Comparison of ENCODE assay signal across 19 cellular contexts in genomic region chr5:71695561-71695960, GRCh38. TPM values are rescaled to one million over a fixed set of nuclear protein-coding genes. Genes with fewer than 3 reads are reported as not detected.
"Had no signal": no experiment of that assay in that cellular context is flagged by ENCODE, and none has a peak within 500 bp of the region (broad histone marks: within the 10 kb centered on the region; RNA-seq: fewer than 3 reads in every experiment).

No MANE protein-coding gene starts in this region.

- H3K27ac Mint-ChIP-seq: activated CD8-positive, alpha-beta T cell treated with anti-CD3 and anti-CD28 coated beads for 36 hours; activated T-helper 1 cell treated with anti-CD3 and anti-CD28 coated beads, Interleukin-12 subunit alpha, Interleukin-12 subunit beta, Interleukin-2, Interleukin-4 antibody, amounts not matched to agents 30 ng/mL and 10 ng/mL and 1 ng/mL, durations not matched to agents 14 hours and 24 hours and 36 hours had no signal

- H3K27ac ChIP-seq: epithelial cell of prostate, left lung, stomach, thoracic aorta had no signal

- H3K4me3 ChIP-seq: left lung, stomach, thoracic aorta had no signal

- H3K4me1 ChIP-seq: left lung, stomach had no signal

- H3K9me3 Mint-ChIP-seq: activated CD8-positive, alpha-beta T cell treated with anti-CD3 and anti-CD28 coated beads for 36 hours; nephron had no signal

- H3K4me3 Mint-ChIP-seq: activated CD8-positive, alpha-beta T cell treated with anti-CD3 and anti-CD28 coated beads for 36 hours; activated T-helper 1 cell treated with anti-CD3 and anti-CD28 coated beads, Interleukin-12 subunit alpha, Interleukin-12 subunit beta, Interleukin-2, Interleukin-4 antibody, amounts not matched to agents 30 ng/mL and 10 ng/mL and 1 ng/mL, durations not matched to agents 14 hours and 24 hours and 36 hours; nephron had no signal

- DNase-seq: activated CD4-positive, alpha-beta T cell treated with anti-CD3 and anti-CD28 coated beads for 4 hours; activated CD8-positive, alpha-beta T cell treated with anti-CD3 and anti-CD28 coated beads for 36 hours; activated naive CD4-positive, alpha-beta T cell; central memory CD4-positive, alpha-beta T cell; cortex of kidney; effector memory CD4-positive, alpha-beta T cell; mesenchymal stem cell; stimulated activated CD4-positive, alpha-beta T cell treated with anti-CD3 and anti-CD28 coated beads, Interleukin-15, amount 100 ng/mL, for 24 hours; stimulated activated CD4-positive, alpha-beta T cell treated with anti-CD3 and anti-CD28 coated beads, Interleukin-4, amount 100 ng/mL, for 24 hours; stomach; T-helper 1 cell had no signal

- H3K27me3 ChIP-seq: left lung had no signal

- H3K9me3 ChIP-seq: left lung, stomach, thoracic aorta had no signal

- ATAC-seq: activated CD8-positive, alpha-beta T cell treated with anti-CD3 and anti-CD28 coated beads for 36 hours; left lung had no signal

- H3K36me3 ChIP-seq: left lung, stomach, thoracic aorta had no signal

RNA-seq across cellular contexts. Expression of gene CARTPT, which starts 23.5 kb away (rescaled TPM):
- total RNA-seq: activated CD8-positive, alpha-beta T cell treated with anti-CD3 and anti-CD28 coated beads for 36 hours; activated T-helper 1 cell treated with anti-CD3 and anti-CD28 coated beads, Interleukin-12 subunit alpha, Interleukin-12 subunit beta, Interleukin-2, Interleukin-4 antibody, amounts not matched to agents 30 ng/mL and 10 ng/mL and 1 ng/mL, durations not matched to agents 14 hours and 24 hours and 36 hours; left lung; omental fat pad; pulmonary artery endothelial cell; urinary bladder had no signal
